Comparison of ENCODE assay signal across 24 cellular contexts in the genomic region with DNA sequence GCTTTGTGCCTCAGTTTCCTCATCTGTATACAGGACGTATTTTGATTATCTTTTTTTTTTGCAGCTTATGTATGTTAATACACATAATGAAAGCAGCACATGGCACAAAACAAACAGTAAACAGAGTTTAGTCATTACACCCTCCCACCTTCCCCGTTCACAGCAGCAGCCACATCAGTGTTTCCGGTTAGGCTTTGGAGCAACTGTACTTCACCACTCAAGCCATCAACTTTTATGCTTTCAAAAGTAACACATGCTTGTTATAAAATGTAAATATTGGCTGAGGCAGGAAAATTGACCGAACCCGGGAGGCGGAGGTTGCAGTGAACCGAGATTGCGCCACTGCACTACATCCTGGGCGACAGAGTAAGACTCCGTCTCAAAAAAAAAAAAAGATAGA.
"Had no signal": no experiment of that assay in that cellular context is flagged by ENCODE, and none has a peak within 500 bp of the region (broad histone marks: within the 10 kb centered on the region; RNA-seq: fewer than 3 reads in every experiment).

No MANE protein-coding gene starts in this region.

- DNase-seq: dermis blood vessel endothelial cell; effector CD8-positive, alpha-beta T cell; effector memory CD8-positive, alpha-beta T cell; endodermal cell; erythroblast; esophagus squamous epithelium; foreskin fibroblast; foreskin melanocyte; gastrocnemius medialis; glutamatergic neuron; head of caudate nucleus; heart right ventricle; hippocampal formation; left cardiac atrium; left ventricle myocardium superior; lower lobe of right lung; mesenchymal stem cell; naive thymus-derived CD4-positive, alpha-beta T cell; natural killer cell had no signal

- H3K9me3 Mint-ChIP-seq: effector memory CD8-positive, alpha-beta T cell; endodermal cell; mesothelial cell of epicardium; naive thymus-derived CD4-positive, alpha-beta T cell; natural killer cell had no signal

- H3K4me1 Mint-ChIP-seq: endodermal cell; naive thymus-derived CD4-positive, alpha-beta T cell; natural killer cell had no signal

- H3K27ac Mint-ChIP-seq: effector memory CD8-positive, alpha-beta T cell; endodermal cell; mesothelial cell of epicardium; naive thymus-derived CD4-positive, alpha-beta T cell; natural killer cell had no signal

- H3K36me3 Mint-ChIP-seq: naive thymus-derived CD4-positive, alpha-beta T cell; natural killer cell had no signal

- ATAC-seq: effector memory CD8-positive, alpha-beta T cell; esophagus mucosa; gastrocnemius medialis; left lobe of liver; lower lobe of right lung; naive thymus-derived CD4-positive, alpha-beta T cell; natural killer cell had no signal

- H3K9me3 ChIP-seq: esophagus squamous epithelium, gastrocnemius medialis, heart right ventricle, lower lobe of right lung had no signal

- H3K36me3 ChIP-seq: gastrocnemius medialis had no signal

- H3K27ac ChIP-seq: coronary artery, epithelial cell of prostate, esophagus squamous epithelium, gastrocnemius medialis, heart right ventricle, lower lobe of right lung had no signal

- H3K4me1 ChIP-seq: esophagus squamous epithelium, gastrocnemius medialis, lower lobe of right lung had no signal

- H3K4me3 Mint-ChIP-seq: effector memory CD8-positive, alpha-beta T cell; endodermal cell; mesothelial cell of epicardium; naive thymus-derived CD4-positive, alpha-beta T cell; natural killer cell had no signal

- H3K27me3 ChIP-seq: esophagus squamous epithelium, gastrocnemius medialis, heart right ventricle had no signal

- H3K4me3 ChIP-seq: coronary artery, esophagus squamous epithelium, gastrocnemius medialis, heart right ventricle, lower lobe of right lung had no signal
